In genomic region chr6:111857674-111858337, GRCh38 we compare ENCODE assay signal across 1 cellular context.
A peak's percentile ranks its signal among the peaks of the same experiment; 100 is the strongest.
TF ChIP-seq lines count a peak whose summit lies in the region.

No MANE protein-coding gene starts in this region.

TF ChIP-seq in K562, 482 proteins besides CTCF, POLR2A, EP300 and RAD21:
- TF ChIP-seq SRSF3 (IDR thresholded peaks at IDR 0.05; ENCODE audit: insufficient read depth, low read length) (no peak), ZNF395 (CRISPR knock-in tag; IDR thresholded peaks at IDR 0.05) (0 out of 2 replicates have a peak, but pooled peaks have one; percentile 25), ZNF609 (CRISPR knock-in tag; IDR thresholded peaks at IDR 0.05; ENCODE audit: borderline replicate concordance) (no peak)
